Comparison of ENCODE assay signal across 8 cellular contexts in the genomic region with DNA sequence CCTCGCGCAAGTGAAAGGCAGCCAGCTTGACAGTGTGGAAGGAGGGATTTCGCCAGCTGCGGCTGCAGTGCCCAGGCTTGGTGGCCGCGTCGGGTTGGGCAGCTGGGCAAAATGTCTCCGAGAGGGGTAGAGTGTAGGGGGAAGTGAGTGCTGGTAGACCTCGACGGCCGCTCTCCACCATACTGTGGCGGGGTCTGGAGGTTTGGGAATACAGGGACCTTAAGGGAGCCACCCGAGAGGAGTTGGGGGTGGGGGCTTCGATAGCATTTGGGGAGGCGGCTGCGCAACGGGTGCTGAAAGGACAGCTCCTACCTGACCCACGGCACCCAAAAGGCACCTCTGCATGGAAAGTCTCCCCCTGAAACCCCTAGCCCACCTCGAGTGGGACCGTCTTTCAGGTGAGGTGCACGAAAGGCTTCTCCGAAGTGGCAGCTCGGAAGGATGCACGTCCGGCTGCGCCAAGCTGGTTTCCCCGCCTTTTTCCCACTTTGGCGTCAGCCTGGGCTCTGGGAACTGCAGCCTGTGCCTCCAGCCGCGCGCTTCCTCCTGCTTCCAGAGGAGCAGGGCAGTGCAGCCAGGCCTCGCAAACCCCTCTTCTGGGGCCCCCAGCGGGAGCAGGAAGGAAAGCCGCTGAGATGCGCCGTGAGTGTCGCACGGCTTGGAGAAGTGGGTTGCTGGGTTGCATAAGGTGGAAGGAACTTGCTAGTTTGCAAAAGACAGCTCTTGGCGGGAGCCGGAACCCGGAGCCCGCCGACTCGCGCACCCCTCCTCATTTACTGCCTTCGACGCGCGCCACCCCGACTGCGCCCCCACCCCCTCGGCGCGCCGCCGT. TPM values are rescaled to one million over a fixed set of nuclear protein-coding genes. Genes with fewer than 3 reads are reported as not detected.
A peak's percentile ranks its signal among the peaks of the same experiment; 100 is the strongest.
DNase-seq lines count a peak whose midpoint lies in the region; ATAC-seq, FAIRE-seq and TF ChIP-seq lines count a peak whose summit lies in the region.

No MANE protein-coding gene starts in this region.

- H3K27ac Mint-ChIP-seq in CD4-positive, alpha-beta T cell, result peak overlapping the region; percentile 99
- H3K27ac Mint-ChIP-seq in activated naive CD8-positive, alpha-beta T cell treated with anti-CD3 and anti-CD28 coated beads for 36 hours, result peak overlapping the region; percentile 97
- peak overlapping the region; percentile 97 for H3K27ac Mint-ChIP-seq in osteocyte (ENCODE audit: unreplicated experiment)

- 0 to 1% methylated on average over 47 to 56 of the region's 56 CpGs for WGBS in aorta, 2 donors

- peaks cover 51% of the 10 kb centered on the region for H3K4me1 Mint-ChIP-seq in CD4-positive, alpha-beta T cell (ENCODE audit: low read depth)
- peaks cover 44% of the 10 kb centered on the region for H3K4me1 Mint-ChIP-seq in activated naive CD8-positive, alpha-beta T cell treated with anti-CD3 and anti-CD28 coated beads for 36 hours
- peaks cover 39% of the 10 kb centered on the region for H3K4me1 Mint-ChIP-seq in osteocyte (ENCODE audit: unreplicated experiment)

- peaks cover 0 to 51% (median 0%) of the 10 kb centered on the region in 3 donors for H3K36me3 ChIP-seq in Peyer's patch
- peaks cover 32% of the 10 kb centered on the region for H3K36me3 ChIP-seq in cardiac muscle cell
- H3K36me3 ChIP-seq in aorta (ENCODE audit: control insufficient read depth in 1 of 2, insufficient read depth in 2 of 2, low read length in 1 of 2), result peaks cover 0 to 5% of the 10 kb centered on the region in 2 donors

- no peak for TF ChIP-seq CTCF in CD4-positive, alpha-beta T cell (IDR thresholded peaks at IDR 0.05)
- peak in 1 of 6 experiments; percentile 9 for TF ChIP-seq CTCF in Peyer's patch (IDR thresholded peaks at IDR 0.05)
- no peak for TF ChIP-seq CTCF in cardiac muscle cell (IDR thresholded peaks at IDR 0.05; ENCODE audit: low read depth, low read length)
- no peak for TF ChIP-seq CTCF in osteocyte (IDR thresholded peaks at IDR 0.05)

- H3K4me3 Mint-ChIP-seq in CD4-positive, alpha-beta T cell, result peak overlapping the region; percentile 100
- peak overlapping the region; percentile 90 for H3K4me3 Mint-ChIP-seq in activated naive CD8-positive, alpha-beta T cell treated with anti-CD3 and anti-CD28 coated beads for 36 hours
- peak overlapping the region; percentile 87 for H3K4me3 Mint-ChIP-seq in osteocyte (ENCODE audit: unreplicated experiment)

- TF ChIP-seq POLR2A in Peyer's patch (IDR thresholded peaks at IDR 0.05), result no peak

- H3K36me3 Mint-ChIP-seq in CD4-positive, alpha-beta T cell (ENCODE audit: low read depth), result peaks cover 61% of the 10 kb centered on the region
- peaks cover 42% of the 10 kb centered on the region for H3K36me3 Mint-ChIP-seq in activated naive CD8-positive, alpha-beta T cell treated with anti-CD3 and anti-CD28 coated beads for 36 hours
- H3K36me3 Mint-ChIP-seq in osteocyte (ENCODE audit: unreplicated experiment), result peaks cover 53% of the 10 kb centered on the region

- peak overlapping the region; percentile 95 for H3K27ac ChIP-seq in CD4-positive, alpha-beta T cell (ENCODE audit: low read depth, low read length)
- H3K27ac ChIP-seq in Peyer's patch (peak overlapping the region; percentile 96 to 100 (median 98)), cardiac muscle cell (peak overlapping the region; percentile 97), aorta (ENCODE audit: low read depth in 1 of 2, low read length in 2 of 2) (no peak overlapping the region)

- H3K27me3 ChIP-seq in CD4-positive, alpha-beta T cell (ENCODE audit: control insufficient read depth, insufficient read depth, low read length), result no peaks in the 10 kb centered on the region
- H3K27me3 ChIP-seq in Peyer's patch (no peaks in the 10 kb centered on the region), cardiac muscle cell (no peaks in the 10 kb centered on the region), aorta (ENCODE audit: control insufficient read depth in 1 of 2, insufficient read depth in 2 of 2, low read length in 1 of 2) (no peaks in the 10 kb centered on the region)

- peak in 9 of 10 experiments; percentile 11 to 52 (median 27) for DNase-seq in CD4-positive, alpha-beta T cell
- DNase-seq in HTR-8/SVneo (ENCODE audit: insufficient read length, low spot score) (peak; percentile 45), Peyer's patch (peak in 2 of 3 donors; percentile 45 to 73), cardiac muscle cell (ENCODE audit: low read depth in 1 of 2, low spot score in 1 of 2) (peak; percentile 78 to 81), osteocyte (ENCODE audit: extremely low spot score, unreplicated experiment) (peak; percentile 90), aorta (peak; percentile 88 to 89)
- peak; percentile 39 for DNase-seq in activated naive CD8-positive, alpha-beta T cell treated with anti-CD3 and anti-CD28 coated beads for 36 hours

- intact Hi-C loops in CD4-positive, alpha-beta T cell (cut with DNase I, micrococcal nuclease), result loop anchor here (2.0 to 5.0 kb wide), 3 partner anchors 29 to 189 kb away; a partner anchor contains a TSS
- intact Hi-C loops in aorta (cut with DNase I), result loop anchor here in 1 of 2 donors (5.0 kb wide), 1 partner anchor 39 kb away; a partner anchor contains a TSS

- H3K4me1 ChIP-seq in Peyer's patch (peaks cover 0 to 29% (median 16%) of the 10 kb centered on the region in 4 donors), cardiac muscle cell (ENCODE audit: low read depth) (peaks cover 6% of the 10 kb centered on the region), aorta (ENCODE audit: control insufficient read depth in 1 of 2, insufficient read depth in 2 of 2, low read length in 2 of 2) (no peaks in the 10 kb centered on the region)

- H3K9me3 ChIP-seq in CD4-positive, alpha-beta T cell (ENCODE audit: control insufficient read depth, low read length), result no peaks in the 10 kb centered on the region
- no peaks in the 10 kb centered on the region for H3K9me3 ChIP-seq in Peyer's patch
- no peaks in the 10 kb centered on the region for H3K9me3 ChIP-seq in cardiac muscle cell (ENCODE audit: low read depth)
- no peaks in the 10 kb centered on the region for H3K9me3 ChIP-seq in aorta (ENCODE audit: control insufficient read depth, low read length)

- CTCF ChIA-PET in CD4-positive, alpha-beta T cell (lab: Charles Lee), result interaction anchor here (0.6 to 2.8 kb wide), 5 partner anchors 29 to 683 kb away, joined by 3 to 21 read pairs (median 4); a partner anchor contains a TSS

- no peaks in the 10 kb centered on the region for H3K27me3 Mint-ChIP-seq in CD4-positive, alpha-beta T cell
- H3K27me3 Mint-ChIP-seq in activated naive CD8-positive, alpha-beta T cell treated with anti-CD3 and anti-CD28 coated beads for 36 hours, result no peaks in the 10 kb centered on the region
- no peaks in the 10 kb centered on the region for H3K27me3 Mint-ChIP-seq in osteocyte (ENCODE audit: unreplicated experiment)

- H3K4me3 ChIP-seq in Peyer's patch (peak overlapping the region; percentile 80 to 99 (median 89)), cardiac muscle cell (peak overlapping the region; percentile 97), aorta (ENCODE audit: low read length in 2 of 2) (peak overlapping the region; percentile 69 to 94)

- no peaks in the 10 kb centered on the region for H3K9me3 Mint-ChIP-seq in CD4-positive, alpha-beta T cell
- no peaks in the 10 kb centered on the region for H3K9me3 Mint-ChIP-seq in activated naive CD8-positive, alpha-beta T cell treated with anti-CD3 and anti-CD28 coated beads for 36 hours
- no peaks in the 10 kb centered on the region for H3K9me3 Mint-ChIP-seq in osteocyte (ENCODE audit: unreplicated experiment)

- peak; percentile 39 for ATAC-seq in CD4-positive, alpha-beta T cell (ENCODE audit: poor library complexity)
- ATAC-seq in GM19372 (IDR thresholded peaks at IDR 0.05; ENCODE audit: low read depth, unreplicated experiment), result peak; percentile 2
- ATAC-seq in aorta (ENCODE audit: low FRiP score), result peak; percentile 66

- POLR2A ChIA-PET in CD4-positive, alpha-beta T cell (lab: Charles Lee), result interaction anchor here (0.8 to 5.0 kb wide), 26 partner anchors 9 to 1239 kb away, joined by 3 to 66 read pairs (median 4); a partner anchor contains a TSS

- FAIRE-seq in HTR-8/SVneo (lab: Jason Lieb, UNC), result no peak

RNA-seq across cellular contexts. Expression of a gene that starts 0.5 kb away (rescaled TPM):
- 100 to 1,000 TPM; 323 to 330 TPM for total RNA-seq in CD4-positive, alpha-beta T cell
- total RNA-seq in Peyer's patch (100 to 1,000 TPM; 127 to 230 (median 147) TPM), cardiac muscle cell (417 and 533 TPM in 2 replicates), osteocyte (295 and 296 TPM in 2 replicates), aorta (100 to 1,000 TPM; 153 to 171 TPM)
- 100 to 1,000 TPM; 948 to 957 TPM for total RNA-seq in activated naive CD8-positive, alpha-beta T cell treated with anti-CD3 and anti-CD28 coated beads for 36 hours
- polyA plus RNA-seq in cardiac muscle cell (792 and 1,191 TPM in 2 replicates), aorta (100 to 1,000 TPM; 385 to 535 TPM)

RNA-seq across cellular contexts. Expression of a gene that starts 39.6 kb away (rescaled TPM):
- 10 to 100 TPM; 26.3 to 26.8 TPM for total RNA-seq in CD4-positive, alpha-beta T cell
- 10 to 100 TPM; 54.5 to 76.6 (median 62.1) TPM for total RNA-seq in Peyer's patch
- 10 to 100 TPM; 43.8 to 45.9 TPM for total RNA-seq in activated naive CD8-positive, alpha-beta T cell treated with anti-CD3 and anti-CD28 coated beads for 36 hours
- 48.7 and 51.1 TPM in 2 replicates for total RNA-seq in cardiac muscle cell
- polyA plus RNA-seq in cardiac muscle cell, result 41.7 and 46.8 TPM in 2 replicates
- total RNA-seq in osteocyte, result 50.4 and 53.9 TPM in 2 replicates
- total RNA-seq in aorta, result 10 to 100 TPM; 42.3 to 46.4 TPM
- 10 to 100 TPM; 18.0 to 25.5 TPM for polyA plus RNA-seq in aorta

RNA-seq across cellular contexts. Expression of a gene that starts 57.8 kb away (rescaled TPM):
- total RNA-seq in CD4-positive, alpha-beta T cell, result 10 to 100 TPM; 29.1 to 29.6 TPM
- total RNA-seq in Peyer's patch (100 to 1,000 TPM in 3 of 4 donors, 10 to 100 TPM in 1; 69.3 to 311 (median 292) TPM), cardiac muscle cell (32.4 and 46.2 TPM in 2 replicates), osteocyte (4.4 TPM in 2 replicates), aorta (10 to 100 TPM; 12.0 to 21.0 TPM)
- 100 to 1,000 TPM; 131 to 133 TPM for total RNA-seq in activated naive CD8-positive, alpha-beta T cell treated with anti-CD3 and anti-CD28 coated beads for 36 hours
- polyA plus RNA-seq in cardiac muscle cell (22.6 and 26.9 TPM in 2 replicates), aorta (10 to 100 TPM in 1 of 2 donors, under 1 TPM in 1; 0.87 to 21.4 TPM)

Comparison
In these comparisons a context has a peak if more than half of its experiments do, and no peak if none do; other contexts are left out.
1. ATAC-seq: peak in every context shown above with its lines; median percentile 66 in aorta; 39 in CD4-positive, alpha-beta T cell; 2 in GM19372.
2. DNase-seq: peak in every context shown above with its lines; median percentile 90 in osteocyte; 88 in aorta; 80 in cardiac muscle cell; 59 in Peyer's patch; 45 in HTR-8/SVneo; 39 in activated naive CD8-positive, alpha-beta T cell treated with anti-CD3 and anti-CD28 coated beads for 36 hours; 27 in CD4-positive, alpha-beta T cell.
3. H3K27ac ChIP-seq: peak in CD4-positive, alpha-beta T cell (single experiment), Peyer's patch (4 of 4) and cardiac muscle cell (single experiment); none in aorta (0 of 2).
4. Peak in every context shown above with its lines, with median percentiles within 50 percentile points of each other: H3K27ac Mint-ChIP-seq, H3K4me3 Mint-ChIP-seq and H3K4me3 ChIP-seq.